In the genomic region with DNA sequence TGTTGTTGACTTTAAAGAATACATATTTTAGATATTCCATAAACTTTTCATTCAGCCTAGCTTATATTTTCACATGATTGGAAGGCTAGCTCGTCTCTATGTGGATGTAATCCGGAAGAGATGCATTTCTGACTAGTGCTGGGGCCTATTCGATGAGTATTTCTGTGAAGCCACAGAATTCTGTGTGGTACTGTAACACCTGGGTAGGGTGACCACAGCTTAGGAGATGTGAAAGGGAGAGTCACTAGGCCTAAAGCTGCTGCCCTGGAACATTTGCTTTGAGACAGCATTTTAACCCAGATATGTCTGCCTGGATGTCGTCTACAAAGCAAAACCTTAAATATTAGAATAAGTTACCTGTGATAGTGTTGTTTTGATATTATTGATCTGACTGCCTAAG, we compare ENCODE assay signal across 22 cellular contexts.
DNase-seq lines count a peak whose midpoint lies in the region; ATAC-seq and TF ChIP-seq lines count a peak whose summit lies in the region.
"Had no signal": no experiment of that assay in that cellular context is flagged by ENCODE, and none has a peak within 500 bp of the region (broad histone marks: within the 10 kb centered on the region; RNA-seq: fewer than 3 reads in every experiment).

No MANE protein-coding gene starts in this region.

- DNase-seq in MM.1S = peak; percentile 50
- no peak for DNase-seq in stimulated activated effector memory CD8-positive, alpha-beta T cell treated with anti-CD3 and anti-CD28 coated beads, Interleukin-12 subunit alpha, Interleukin-12 subunit beta, amount 100 ng/mL, for 72 hours (ENCODE audit: low spot score in 2 of 2)
- no peak for DNase-seq in SIG-M5 (lab: John Stamatoyannopoulos, UW)
- DNase-seq in LoVo (ENCODE audit: low spot score) = no peak
- DNase-seq in CD1c-positive myeloid dendritic cell (ENCODE audit: extremely low spot score) = no peak
- DNase-seq: 8988T; ACHN; AML-193; BE2C; CD4-positive, alpha-beta memory T cell; COR-L47; DMS153; DND-41; H9 had no signal

- no peak overlapping the region for H3K4me3 Mint-ChIP-seq in stimulated activated effector memory CD8-positive, alpha-beta T cell treated with anti-CD3 and anti-CD28 coated beads, Interleukin-12 subunit alpha, Interleukin-12 subunit beta, amount 100 ng/mL, for 72 hours
- H3K4me3 Mint-ChIP-seq: CD14-positive monocyte; CD4-positive, alpha-beta memory T cell; GM23338; H9 had no signal

- H3K79me2 ChIP-seq in MM.1S (ENCODE audit: low read length) = no peaks in the 10 kb centered on the region

- H3K9me3 ChIP-seq in MM.1S (replicated peaks; ENCODE audit: insufficient read depth, low read length) = no peaks in the 10 kb centered on the region
- H3K9me3 ChIP-seq: A549, BE2C had no signal

- no peak overlapping the region for H3K4me3 ChIP-seq in MM.1S (ENCODE audit: low read length)
- H3K4me3 ChIP-seq: A549; BLaER1 treated with 17β-estradiol and CSF1 and Interleukin-3, amounts not matched to agents 10 nM and 100 nM; GM12878; GM23338 had no signal

- peaks cover 3% of the 10 kb centered on the region; the same call in 1 of the 2 replicates for H3K4me1 ChIP-seq in MM.1S (ENCODE audit: low read length)
- H3K4me1 ChIP-seq: A549; BE2C; BLaER1 treated with 17β-estradiol and CSF1 and Interleukin-3, amounts not matched to agents 10 nM and 100 nM had no signal

- peaks cover 5% of the 10 kb centered on the region for H3K4me1 Mint-ChIP-seq in stimulated activated effector memory CD8-positive, alpha-beta T cell treated with anti-CD3 and anti-CD28 coated beads, Interleukin-12 subunit alpha, Interleukin-12 subunit beta, amount 100 ng/mL, for 72 hours
- H3K4me1 Mint-ChIP-seq: CD14-positive monocyte, GM23338, H9 had no signal

- no peaks in the 10 kb centered on the region for H3F3A ChIP-seq in MM.1S (ENCODE audit: insufficient read depth, low read length)

- no peak overlapping the region for H3K9ac ChIP-seq in MM.1S (ENCODE audit: low read length)
- H3K9ac ChIP-seq: BLaER1 treated with 17β-estradiol and CSF1 and Interleukin-3, amounts not matched to agents 10 nM and 100 nM had no signal

- peaks cover 94% of the 10 kb centered on the region for H3K36me3 Mint-ChIP-seq in stimulated activated effector memory CD8-positive, alpha-beta T cell treated with anti-CD3 and anti-CD28 coated beads, Interleukin-12 subunit alpha, Interleukin-12 subunit beta, amount 100 ng/mL, for 72 hours

- TF ChIP-seq CTCF in MM.1S (IDR thresholded peaks at IDR 0.05; ENCODE audit: low read length) = no peak

- ATAC-seq in GM19463 (IDR thresholded peaks at IDR 0.05; ENCODE audit: unreplicated experiment) (peak; percentile 76), HG02885 (IDR thresholded peaks at IDR 0.05; ENCODE audit: poor library complexity, unreplicated experiment) (peak; percentile 73)
- ATAC-seq in stimulated activated effector memory CD8-positive, alpha-beta T cell treated with anti-CD3 and anti-CD28 coated beads, Interleukin-12 subunit alpha, Interleukin-12 subunit beta, amount 100 ng/mL, for 72 hours = peak; percentile 39
- ATAC-seq: A549, GM12878, GM23338, HCT116 had no signal

- no peak overlapping the region for H2AFZ ChIP-seq in MM.1S (ENCODE audit: low read length)
- H2AFZ ChIP-seq: GM23338 had no signal

- no peak overlapping the region for H3K27ac ChIP-seq in MM.1S (ENCODE audit: low read length)
- H3K27ac ChIP-seq: A549; BLaER1 treated with 17β-estradiol and CSF1 and Interleukin-3, amounts not matched to agents 10 nM and 100 nM had no signal

- H3K4me2 ChIP-seq in MM.1S (ENCODE audit: low read depth, low read length) = no peak overlapping the region
- H3K4me2 ChIP-seq: A549; BLaER1 treated with 17β-estradiol and CSF1 and Interleukin-3, amounts not matched to agents 10 nM and 100 nM; GM23338 had no signal

- no peaks in the 10 kb centered on the region for H3K9me3 Mint-ChIP-seq in stimulated activated effector memory CD8-positive, alpha-beta T cell treated with anti-CD3 and anti-CD28 coated beads, Interleukin-12 subunit alpha, Interleukin-12 subunit beta, amount 100 ng/mL, for 72 hours
- H3K9me3 Mint-ChIP-seq: CD14-positive monocyte; CD4-positive, alpha-beta memory T cell; GM23338; H9 had no signal

- no peaks in the 10 kb centered on the region for H3K9me2 ChIP-seq in MM.1S (replicated peaks; ENCODE audit: insufficient read depth, low read length)

- no peaks in the 10 kb centered on the region for H3K27me3 ChIP-seq in MM.1S (replicated peaks; ENCODE audit: insufficient read depth, low read length)
- H3K27me3 ChIP-seq: BE2C; BLaER1 treated with 17β-estradiol and CSF1 and Interleukin-3, amounts not matched to agents 10 nM and 100 nM had no signal

- no peaks in the 10 kb centered on the region for H3K36me3 ChIP-seq in MM.1S (replicated peaks; ENCODE audit: insufficient read depth, low read length)
- H3K36me3 ChIP-seq: BE2C had no signal

- H3K27ac Mint-ChIP-seq in stimulated activated effector memory CD8-positive, alpha-beta T cell treated with anti-CD3 and anti-CD28 coated beads, Interleukin-12 subunit alpha, Interleukin-12 subunit beta, amount 100 ng/mL, for 72 hours = no peak overlapping the region
- H3K27ac Mint-ChIP-seq: CD14-positive monocyte; CD4-positive, alpha-beta memory T cell; GM23338 had no signal

- H4K20me1 ChIP-seq in MM.1S (ENCODE audit: insufficient read depth, low read length) = no peaks in the 10 kb centered on the region
- H4K20me1 ChIP-seq: BLaER1 treated with 17β-estradiol and CSF1 and Interleukin-3, amounts not matched to agents 10 nM and 100 nM had no signal
